ENCODE assay signal across 1 cellular context in the genomic region with DNA sequence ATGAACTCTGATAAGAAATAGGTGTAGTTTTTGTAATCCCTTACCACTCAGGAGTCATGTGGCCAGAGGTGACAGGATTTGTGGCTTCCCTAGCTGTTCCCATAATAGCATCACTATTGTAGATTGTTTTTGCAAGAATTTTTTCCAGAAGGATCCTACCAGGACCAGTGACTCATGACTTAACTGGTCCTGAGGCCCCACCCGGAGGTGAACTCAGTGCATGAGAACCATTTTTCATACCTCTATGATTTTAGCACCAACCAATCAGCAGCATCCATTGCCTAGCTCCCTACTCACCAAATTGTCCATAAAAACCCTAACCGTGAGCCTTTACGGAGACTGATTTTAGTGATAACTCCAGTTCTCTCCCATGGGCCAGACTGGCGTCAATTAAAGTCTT.
TF ChIP-seq lines count a peak whose summit lies in the region.

No MANE protein-coding gene starts in this region.

TF ChIP-seq in SK-N-SH, 30 proteins besides CTCF, POLR2A, EP300 and RAD21:
- TF ChIP-seq, protein P1, sequence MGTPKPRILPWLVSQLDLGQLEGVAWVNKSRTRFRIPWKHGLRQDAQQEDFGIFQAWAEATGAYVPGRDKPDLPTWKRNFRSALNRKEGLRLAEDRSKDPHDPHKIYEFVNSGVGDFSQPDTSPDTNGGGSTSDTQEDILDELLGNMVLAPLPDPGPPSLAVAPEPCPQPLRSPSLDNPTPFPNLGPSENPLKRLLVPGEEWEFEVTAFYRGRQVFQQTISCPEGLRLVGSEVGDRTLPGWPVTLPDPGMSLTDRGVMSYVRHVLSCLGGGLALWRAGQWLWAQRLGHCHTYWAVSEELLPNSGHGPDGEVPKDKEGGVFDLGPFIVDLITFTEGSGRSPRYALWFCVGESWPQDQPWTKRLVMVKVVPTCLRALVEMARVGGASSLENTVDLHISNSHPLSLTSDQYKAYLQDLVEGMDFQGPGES (IDR thresholded peaks at IDR 0.05; ENCODE audit: low read depth, low read length): no peak
- no peak for TF ChIP-seq CHD2 (IDR thresholded peaks at IDR 0.05; ENCODE audit: low read length, partially characterized antibody)
- TF ChIP-seq FOXJ3 (CRISPR knock-in tag; IDR thresholded peaks at IDR 0.05): no peak
- no peak for TF ChIP-seq ELF1 (IDR thresholded peaks at IDR 0.05)
- TF ChIP-seq, protein P2, sequence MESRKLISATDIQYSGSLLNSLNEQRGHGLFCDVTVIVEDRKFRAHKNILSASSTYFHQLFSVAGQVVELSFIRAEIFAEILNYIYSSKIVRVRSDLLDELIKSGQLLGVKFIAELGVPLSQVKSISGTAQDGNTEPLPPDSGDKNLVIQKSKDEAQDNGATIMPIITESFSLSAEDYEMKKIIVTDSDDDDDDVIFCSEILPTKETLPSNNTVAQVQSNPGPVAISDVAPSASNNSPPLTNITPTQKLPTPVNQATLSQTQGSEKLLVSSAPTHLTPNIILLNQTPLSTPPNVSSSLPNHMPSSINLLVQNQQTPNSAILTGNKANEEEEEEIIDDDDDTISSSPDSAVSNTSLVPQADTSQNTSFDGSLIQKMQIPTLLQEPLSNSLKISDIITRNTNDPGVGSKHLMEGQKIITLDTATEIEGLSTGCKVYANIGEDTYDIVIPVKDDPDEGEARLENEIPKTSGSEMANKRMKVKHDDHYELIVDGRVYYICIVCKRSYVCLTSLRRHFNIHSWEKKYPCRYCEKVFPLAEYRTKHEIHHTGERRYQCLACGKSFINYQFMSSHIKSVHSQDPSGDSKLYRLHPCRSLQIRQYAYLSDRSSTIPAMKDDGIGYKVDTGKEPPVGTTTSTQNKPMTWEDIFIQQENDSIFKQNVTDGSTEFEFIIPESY (IDR thresholded peaks at IDR 0.05; ENCODE audit: borderline replicate concordance, low read depth): no peak
- TF ChIP-seq MXI1 (IDR thresholded peaks at IDR 0.05; ENCODE audit: low read depth, low read length): no peak
- TF ChIP-seq FOSL2 (IDR thresholded peaks at IDR 0.05; ENCODE audit: borderline replicate concordance, low read depth): no peak
- TF ChIP-seq SMC3 (IDR thresholded peaks at IDR 0.05; ENCODE audit: low read depth, low read length): no peak
- TF ChIP-seq GATA2 (CRISPR knock-in tag; IDR thresholded peaks at IDR 0.05): no peak
- TF ChIP-seq RXRA (IDR thresholded peaks at IDR 0.05; ENCODE audit: borderline replicate concordance, low read depth): no peak
- TF ChIP-seq, protein P3, sequence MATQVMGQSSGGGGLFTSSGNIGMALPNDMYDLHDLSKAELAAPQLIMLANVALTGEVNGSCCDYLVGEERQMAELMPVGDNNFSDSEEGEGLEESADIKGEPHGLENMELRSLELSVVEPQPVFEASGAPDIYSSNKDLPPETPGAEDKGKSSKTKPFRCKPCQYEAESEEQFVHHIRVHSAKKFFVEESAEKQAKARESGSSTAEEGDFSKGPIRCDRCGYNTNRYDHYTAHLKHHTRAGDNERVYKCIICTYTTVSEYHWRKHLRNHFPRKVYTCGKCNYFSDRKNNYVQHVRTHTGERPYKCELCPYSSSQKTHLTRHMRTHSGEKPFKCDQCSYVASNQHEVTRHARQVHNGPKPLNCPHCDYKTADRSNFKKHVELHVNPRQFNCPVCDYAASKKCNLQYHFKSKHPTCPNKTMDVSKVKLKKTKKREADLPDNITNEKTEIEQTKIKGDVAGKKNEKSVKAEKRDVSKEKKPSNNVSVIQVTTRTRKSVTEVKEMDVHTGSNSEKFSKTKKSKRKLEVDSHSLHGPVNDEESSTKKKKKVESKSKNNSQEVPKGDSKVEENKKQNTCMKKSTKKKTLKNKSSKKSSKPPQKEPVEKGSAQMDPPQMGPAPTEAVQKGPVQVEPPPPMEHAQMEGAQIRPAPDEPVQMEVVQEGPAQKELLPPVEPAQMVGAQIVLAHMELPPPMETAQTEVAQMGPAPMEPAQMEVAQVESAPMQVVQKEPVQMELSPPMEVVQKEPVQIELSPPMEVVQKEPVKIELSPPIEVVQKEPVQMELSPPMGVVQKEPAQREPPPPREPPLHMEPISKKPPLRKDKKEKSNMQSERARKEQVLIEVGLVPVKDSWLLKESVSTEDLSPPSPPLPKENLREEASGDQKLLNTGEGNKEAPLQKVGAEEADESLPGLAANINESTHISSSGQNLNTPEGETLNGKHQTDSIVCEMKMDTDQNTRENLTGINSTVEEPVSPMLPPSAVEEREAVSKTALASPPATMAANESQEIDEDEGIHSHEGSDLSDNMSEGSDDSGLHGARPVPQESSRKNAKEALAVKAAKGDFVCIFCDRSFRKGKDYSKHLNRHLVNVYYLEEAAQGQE (IDR thresholded peaks at IDR 0.05; ENCODE audit: low read depth, low read length): no peak
- no peak for TF ChIP-seq SIN3A (IDR thresholded peaks at IDR 0.05; ENCODE audit: borderline replicate concordance, low read depth, low read length)
- no peak for TF ChIP-seq FOXM1 (IDR thresholded peaks at IDR 0.05; ENCODE audit: low read depth)
- TF ChIP-seq, protein P4, sequence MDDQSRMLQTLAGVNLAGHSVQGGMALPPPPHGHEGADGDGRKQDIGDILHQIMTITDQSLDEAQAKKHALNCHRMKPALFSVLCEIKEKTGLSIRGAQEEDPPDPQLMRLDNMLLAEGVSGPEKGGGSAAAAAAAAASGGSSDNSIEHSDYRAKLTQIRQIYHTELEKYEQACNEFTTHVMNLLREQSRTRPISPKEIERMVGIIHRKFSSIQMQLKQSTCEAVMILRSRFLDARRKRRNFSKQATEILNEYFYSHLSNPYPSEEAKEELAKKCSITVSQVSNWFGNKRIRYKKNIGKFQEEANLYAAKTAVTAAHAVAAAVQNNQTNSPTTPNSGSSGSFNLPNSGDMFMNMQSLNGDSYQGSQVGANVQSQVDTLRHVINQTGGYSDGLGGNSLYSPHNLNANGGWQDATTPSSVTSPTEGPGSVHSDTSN (IDR thresholded peaks at IDR 0.05): no peak
- no peak for TF ChIP-seq MEF2A (IDR thresholded peaks at IDR 0.05; ENCODE audit: borderline replicate concordance, low read depth)
- no peak for TF ChIP-seq TAF1 (IDR thresholded peaks at IDR 0.05; ENCODE audit: borderline replicate concordance, low read depth, low read length)
- no peak for TF ChIP-seq JUND (IDR thresholded peaks at IDR 0.05)
- no peak for TF ChIP-seq NRF1 (IDR thresholded peaks at IDR 0.05; ENCODE audit: low read depth, low read length)
- no peak for TF ChIP-seq RFX5 (IDR thresholded peaks at IDR 0.05; ENCODE audit: low read length)
